In the genomic region with DNA sequence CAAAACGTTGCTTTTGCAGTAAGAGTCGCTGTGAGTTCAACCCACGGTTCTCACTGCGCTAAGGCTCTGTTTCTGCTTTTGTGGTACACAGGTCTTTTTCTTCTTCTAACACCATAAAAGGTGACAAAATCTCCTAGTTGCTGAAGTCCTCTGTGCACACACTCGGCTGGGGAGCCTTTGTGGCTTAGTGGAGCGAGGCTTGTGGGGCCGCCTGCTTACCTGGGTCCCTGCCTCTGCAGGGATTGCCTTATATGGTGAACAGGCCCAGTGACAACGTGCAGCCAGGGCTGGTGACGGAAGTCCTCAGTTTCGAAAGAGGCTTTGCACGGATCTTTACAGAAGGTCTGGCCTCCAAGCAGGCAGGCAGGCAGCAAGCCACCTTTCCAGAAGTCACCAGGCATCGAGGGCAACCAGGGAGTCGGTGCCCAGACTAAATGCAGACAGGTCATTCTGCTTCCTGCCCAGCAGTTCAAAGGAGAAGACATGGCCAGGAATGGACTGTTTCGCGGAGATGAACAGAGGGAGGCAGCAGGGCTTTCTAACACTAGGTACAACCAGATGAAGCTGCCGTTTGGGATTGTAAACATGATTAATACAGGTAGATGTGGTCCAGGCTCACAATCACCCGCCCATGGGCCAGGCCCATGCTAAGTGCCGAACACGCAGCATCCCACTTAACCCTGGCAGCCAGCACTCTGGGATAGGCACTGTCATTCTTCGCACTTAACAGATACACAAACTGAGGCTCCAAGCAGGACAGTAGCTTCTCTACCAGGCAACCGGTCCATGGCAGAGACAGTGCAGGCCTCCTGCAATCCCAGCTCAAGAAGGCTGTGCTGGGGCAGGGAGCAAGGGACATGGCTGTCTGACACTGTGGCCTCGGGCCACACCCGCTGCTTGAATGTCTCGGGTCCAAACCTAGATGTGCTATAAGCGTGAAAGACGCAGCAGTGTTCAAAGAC, we compare ENCODE assay signal across 1 cellular context.
TF ChIP-seq lines count a peak whose summit lies in the region.

No MANE protein-coding gene starts in this region.

TF ChIP-seq in HepG2, 621 proteins besides CTCF, POLR2A, EP300 and RAD21 (continued from another document and continues in another):
- TF ChIP-seq ZNF607 (CRISPR knock-in tag; IDR thresholded peaks at IDR 0.05; ENCODE audit: borderline replicate concordance) (peak; percentile 26), SPEN (CRISPR knock-in tag; IDR thresholded peaks at IDR 0.05; ENCODE audit: low read depth) (peak; percentile 51), ZNF788 (CRISPR knock-in tag; IDR thresholded peaks at IDR 0.05; ENCODE audit: borderline replicate concordance) (peak; percentile 66), IRF2 (CRISPR knock-in tag; IDR thresholded peaks at IDR 0.05) (0 out of 2 replicates have a peak, but pooled peaks have one; percentile 21), ZNF841 (CRISPR knock-in tag; IDR thresholded peaks at IDR 0.05; ENCODE audit: borderline replicate concordance) (no peak), ZSCAN9 (CRISPR knock-in tag; IDR thresholded peaks at IDR 0.05; ENCODE audit: borderline replicate concordance) (0 out of 2 replicates have a peak, but pooled peaks have one; percentile 21), GABPA (IDR thresholded peaks at IDR 0.05; ENCODE audit: low read depth, low read length) (no peak), GABPA (CRISPR knock-in tag; IDR thresholded peaks at IDR 0.05; ENCODE audit: low read depth) (peak; percentile 30; the same call in 1 of the 2 replicates), ZNF552 (CRISPR knock-in tag; IDR thresholded peaks at IDR 0.05; ENCODE audit: borderline replicate concordance) (no peak), ZNF274 (CRISPR knock-in tag; IDR thresholded peaks at IDR 0.05) (peak; percentile 59; the same call in 1 of the 2 replicates), ZNF761 (CRISPR knock-in tag; conservative IDR thresholded peaks at IDR 0.05) (no peak), KAT8 (CRISPR knock-in tag; IDR thresholded peaks at IDR 0.05) (0 out of 2 replicates have a peak, but pooled peaks have one; percentile 24), ZBTB42 (CRISPR knock-in tag; IDR thresholded peaks at IDR 0.05) (no peak), ZNF251 (CRISPR knock-in tag; IDR thresholded peaks at IDR 0.05) (no peak), BRD4 (CRISPR knock-in tag; IDR thresholded peaks at IDR 0.05) (no peak), ZNF234 (CRISPR knock-in tag; conservative IDR thresholded peaks at IDR 0.05) (no peak), MAF1 (CRISPR knock-in tag; IDR thresholded peaks at IDR 0.05; ENCODE audit: borderline replicate concordance) (no peak), ZNF160 (CRISPR knock-in tag; IDR thresholded peaks at IDR 0.05) (no peak), ARNTL (CRISPR knock-in tag; IDR thresholded peaks at IDR 0.05) (peak; percentile 43; the same call in 1 of the 2 replicates)
- TF ChIP-seq, protein P1, sequence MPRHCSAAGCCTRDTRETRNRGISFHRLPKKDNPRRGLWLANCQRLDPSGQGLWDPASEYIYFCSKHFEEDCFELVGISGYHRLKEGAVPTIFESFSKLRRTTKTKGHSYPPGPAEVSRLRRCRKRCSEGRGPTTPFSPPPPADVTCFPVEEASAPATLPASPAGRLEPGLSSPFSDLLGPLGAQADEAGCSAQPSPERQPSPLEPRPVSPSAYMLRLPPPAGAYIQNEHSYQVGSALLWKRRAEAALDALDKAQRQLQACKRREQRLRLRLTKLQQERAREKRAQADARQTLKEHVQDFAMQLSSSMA (CRISPR knock-in tag; IDR thresholded peaks at IDR 0.05), result peak; percentile 79; the same call in 1 of the 2 replicates
- TF ChIP-seq, protein P2, sequence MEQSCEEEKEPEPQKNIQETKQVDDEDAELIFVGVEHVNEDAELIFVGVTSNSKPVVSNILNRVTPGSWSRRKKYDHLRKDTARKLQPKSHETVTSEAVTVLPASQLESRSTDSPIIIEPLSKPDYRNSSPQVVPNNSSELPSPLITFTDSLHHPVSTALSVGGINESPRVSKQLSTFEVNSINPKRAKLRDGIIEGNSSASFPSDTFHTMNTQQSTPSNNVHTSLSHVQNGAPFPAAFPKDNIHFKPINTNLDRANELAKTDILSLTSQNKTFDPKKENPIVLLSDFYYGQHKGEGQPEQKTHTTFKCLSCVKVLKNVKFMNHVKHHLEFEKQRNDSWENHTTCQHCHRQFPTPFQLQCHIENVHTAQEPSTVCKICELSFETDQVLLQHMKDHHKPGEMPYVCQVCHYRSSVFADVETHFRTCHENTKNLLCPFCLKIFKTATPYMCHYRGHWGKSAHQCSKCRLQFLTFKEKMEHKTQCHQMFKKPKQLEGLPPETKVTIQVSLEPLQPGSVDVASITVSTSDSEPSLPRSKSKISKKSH (CRISPR knock-in tag; IDR thresholded peaks at IDR 0.05; ENCODE audit: borderline replicate concordance), result no peak
- TF ChIP-seq, protein P3, sequence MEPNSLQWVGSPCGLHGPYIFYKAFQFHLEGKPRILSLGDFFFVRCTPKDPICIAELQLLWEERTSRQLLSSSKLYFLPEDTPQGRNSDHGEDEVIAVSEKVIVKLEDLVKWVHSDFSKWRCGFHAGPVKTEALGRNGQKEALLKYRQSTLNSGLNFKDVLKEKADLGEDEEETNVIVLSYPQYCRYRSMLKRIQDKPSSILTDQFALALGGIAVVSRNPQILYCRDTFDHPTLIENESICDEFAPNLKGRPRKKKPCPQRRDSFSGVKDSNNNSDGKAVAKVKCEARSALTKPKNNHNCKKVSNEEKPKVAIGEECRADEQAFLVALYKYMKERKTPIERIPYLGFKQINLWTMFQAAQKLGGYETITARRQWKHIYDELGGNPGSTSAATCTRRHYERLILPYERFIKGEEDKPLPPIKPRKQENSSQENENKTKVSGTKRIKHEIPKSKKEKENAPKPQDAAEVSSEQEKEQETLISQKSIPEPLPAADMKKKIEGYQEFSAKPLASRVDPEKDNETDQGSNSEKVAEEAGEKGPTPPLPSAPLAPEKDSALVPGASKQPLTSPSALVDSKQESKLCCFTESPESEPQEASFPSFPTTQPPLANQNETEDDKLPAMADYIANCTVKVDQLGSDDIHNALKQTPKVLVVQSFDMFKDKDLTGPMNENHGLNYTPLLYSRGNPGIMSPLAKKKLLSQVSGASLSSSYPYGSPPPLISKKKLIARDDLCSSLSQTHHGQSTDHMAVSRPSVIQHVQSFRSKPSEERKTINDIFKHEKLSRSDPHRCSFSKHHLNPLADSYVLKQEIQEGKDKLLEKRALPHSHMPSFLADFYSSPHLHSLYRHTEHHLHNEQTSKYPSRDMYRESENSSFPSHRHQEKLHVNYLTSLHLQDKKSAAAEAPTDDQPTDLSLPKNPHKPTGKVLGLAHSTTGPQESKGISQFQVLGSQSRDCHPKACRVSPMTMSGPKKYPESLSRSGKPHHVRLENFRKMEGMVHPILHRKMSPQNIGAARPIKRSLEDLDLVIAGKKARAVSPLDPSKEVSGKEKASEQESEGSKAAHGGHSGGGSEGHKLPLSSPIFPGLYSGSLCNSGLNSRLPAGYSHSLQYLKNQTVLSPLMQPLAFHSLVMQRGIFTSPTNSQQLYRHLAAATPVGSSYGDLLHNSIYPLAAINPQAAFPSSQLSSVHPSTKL (CRISPR knock-in tag; IDR thresholded peaks at IDR 0.05), result 0 out of 2 replicates have a peak, but pooled peaks have one; percentile 13
- TF ChIP-seq, protein P4, sequence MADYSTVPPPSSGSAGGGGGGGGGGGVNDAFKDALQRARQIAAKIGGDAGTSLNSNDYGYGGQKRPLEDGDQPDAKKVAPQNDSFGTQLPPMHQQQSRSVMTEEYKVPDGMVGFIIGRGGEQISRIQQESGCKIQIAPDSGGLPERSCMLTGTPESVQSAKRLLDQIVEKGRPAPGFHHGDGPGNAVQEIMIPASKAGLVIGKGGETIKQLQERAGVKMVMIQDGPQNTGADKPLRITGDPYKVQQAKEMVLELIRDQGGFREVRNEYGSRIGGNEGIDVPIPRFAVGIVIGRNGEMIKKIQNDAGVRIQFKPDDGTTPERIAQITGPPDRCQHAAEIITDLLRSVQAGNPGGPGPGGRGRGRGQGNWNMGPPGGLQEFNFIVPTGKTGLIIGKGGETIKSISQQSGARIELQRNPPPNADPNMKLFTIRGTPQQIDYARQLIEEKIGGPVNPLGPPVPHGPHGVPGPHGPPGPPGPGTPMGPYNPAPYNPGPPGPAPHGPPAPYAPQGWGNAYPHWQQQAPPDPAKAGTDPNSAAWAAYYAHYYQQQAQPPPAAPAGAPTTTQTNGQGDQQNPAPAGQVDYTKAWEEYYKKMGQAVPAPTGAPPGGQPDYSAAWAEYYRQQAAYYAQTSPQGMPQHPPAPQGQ (CRISPR knock-in tag; IDR thresholded peaks at IDR 0.05; ENCODE audit: borderline replicate concordance), result no peak
- TF ChIP-seq, protein P5, sequence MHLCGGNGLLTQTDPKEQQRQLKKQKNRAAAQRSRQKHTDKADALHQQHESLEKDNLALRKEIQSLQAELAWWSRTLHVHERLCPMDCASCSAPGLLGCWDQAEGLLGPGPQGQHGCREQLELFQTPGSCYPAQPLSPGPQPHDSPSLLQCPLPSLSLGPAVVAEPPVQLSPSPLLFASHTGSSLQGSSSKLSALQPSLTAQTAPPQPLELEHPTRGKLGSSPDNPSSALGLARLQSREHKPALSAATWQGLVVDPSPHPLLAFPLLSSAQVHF (CRISPR knock-in tag; IDR thresholded peaks at IDR 0.05), result no peak
- TF ChIP-seq, protein P6, sequence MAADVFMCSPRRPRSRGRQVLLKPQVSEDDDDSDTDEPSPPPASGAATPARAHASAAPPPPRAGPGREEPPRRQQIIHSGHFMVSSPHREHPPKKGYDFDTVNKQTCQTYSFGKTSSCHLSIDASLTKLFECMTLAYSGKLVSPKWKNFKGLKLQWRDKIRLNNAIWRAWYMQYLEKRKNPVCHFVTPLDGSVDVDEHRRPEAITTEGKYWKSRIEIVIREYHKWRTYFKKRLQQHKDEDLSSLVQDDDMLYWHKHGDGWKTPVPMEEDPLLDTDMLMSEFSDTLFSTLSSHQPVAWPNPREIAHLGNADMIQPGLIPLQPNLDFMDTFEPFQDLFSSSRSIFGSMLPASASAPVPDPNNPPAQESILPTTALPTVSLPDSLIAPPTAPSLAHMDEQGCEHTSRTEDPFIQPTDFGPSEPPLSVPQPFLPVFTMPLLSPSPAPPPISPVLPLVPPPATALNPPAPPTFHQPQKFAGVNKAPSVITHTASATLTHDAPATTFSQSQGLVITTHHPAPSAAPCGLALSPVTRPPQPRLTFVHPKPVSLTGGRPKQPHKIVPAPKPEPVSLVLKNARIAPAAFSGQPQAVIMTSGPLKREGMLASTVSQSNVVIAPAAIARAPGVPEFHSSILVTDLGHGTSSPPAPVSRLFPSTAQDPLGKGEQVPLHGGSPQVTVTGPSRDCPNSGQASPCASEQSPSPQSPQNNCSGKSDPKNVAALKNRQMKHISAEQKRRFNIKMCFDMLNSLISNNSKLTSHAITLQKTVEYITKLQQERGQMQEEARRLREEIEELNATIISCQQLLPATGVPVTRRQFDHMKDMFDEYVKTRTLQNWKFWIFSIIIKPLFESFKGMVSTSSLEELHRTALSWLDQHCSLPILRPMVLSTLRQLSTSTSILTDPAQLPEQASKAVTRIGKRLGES (CRISPR knock-in tag; IDR thresholded peaks at IDR 0.05; ENCODE audit: borderline replicate concordance), result no peak
- TF ChIP-seq, protein P7, sequence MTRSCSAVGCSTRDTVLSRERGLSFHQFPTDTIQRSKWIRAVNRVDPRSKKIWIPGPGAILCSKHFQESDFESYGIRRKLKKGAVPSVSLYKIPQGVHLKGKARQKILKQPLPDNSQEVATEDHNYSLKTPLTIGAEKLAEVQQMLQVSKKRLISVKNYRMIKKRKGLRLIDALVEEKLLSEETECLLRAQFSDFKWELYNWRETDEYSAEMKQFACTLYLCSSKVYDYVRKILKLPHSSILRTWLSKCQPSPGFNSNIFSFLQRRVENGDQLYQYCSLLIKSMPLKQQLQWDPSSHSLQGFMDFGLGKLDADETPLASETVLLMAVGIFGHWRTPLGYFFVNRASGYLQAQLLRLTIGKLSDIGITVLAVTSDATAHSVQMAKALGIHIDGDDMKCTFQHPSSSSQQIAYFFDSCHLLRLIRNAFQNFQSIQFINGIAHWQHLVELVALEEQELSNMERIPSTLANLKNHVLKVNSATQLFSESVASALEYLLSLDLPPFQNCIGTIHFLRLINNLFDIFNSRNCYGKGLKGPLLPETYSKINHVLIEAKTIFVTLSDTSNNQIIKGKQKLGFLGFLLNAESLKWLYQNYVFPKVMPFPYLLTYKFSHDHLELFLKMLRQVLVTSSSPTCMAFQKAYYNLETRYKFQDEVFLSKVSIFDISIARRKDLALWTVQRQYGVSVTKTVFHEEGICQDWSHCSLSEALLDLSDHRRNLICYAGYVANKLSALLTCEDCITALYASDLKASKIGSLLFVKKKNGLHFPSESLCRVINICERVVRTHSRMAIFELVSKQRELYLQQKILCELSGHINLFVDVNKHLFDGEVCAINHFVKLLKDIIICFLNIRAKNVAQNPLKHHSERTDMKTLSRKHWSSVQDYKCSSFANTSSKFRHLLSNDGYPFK (CRISPR knock-in tag; IDR thresholded peaks at IDR 0.05; ENCODE audit: borderline replicate concordance), result peak; percentile 56; the same call in 1 of the 2 replicates
- TF ChIP-seq, protein P8, sequence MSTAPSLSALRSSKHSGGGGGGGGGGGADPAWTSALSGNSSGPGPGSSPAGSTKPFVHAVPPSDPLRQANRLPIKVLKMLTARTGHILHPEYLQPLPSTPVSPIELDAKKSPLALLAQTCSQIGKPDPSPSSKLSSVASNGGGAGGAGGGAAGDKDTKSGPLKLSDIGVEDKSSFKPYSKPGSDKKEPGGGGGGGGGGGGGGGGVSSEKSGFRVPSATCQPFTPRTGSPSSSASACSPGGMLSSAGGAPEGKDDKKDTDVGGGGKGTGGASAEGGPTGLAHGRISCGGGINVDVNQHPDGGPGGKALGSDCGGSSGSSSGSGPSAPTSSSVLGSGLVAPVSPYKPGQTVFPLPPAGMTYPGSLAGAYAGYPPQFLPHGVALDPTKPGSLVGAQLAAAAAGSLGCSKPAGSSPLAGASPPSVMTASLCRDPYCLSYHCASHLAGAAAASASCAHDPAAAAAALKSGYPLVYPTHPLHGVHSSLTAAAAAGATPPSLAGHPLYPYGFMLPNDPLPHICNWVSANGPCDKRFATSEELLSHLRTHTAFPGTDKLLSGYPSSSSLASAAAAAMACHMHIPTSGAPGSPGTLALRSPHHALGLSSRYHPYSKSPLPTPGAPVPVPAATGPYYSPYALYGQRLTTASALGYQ (CRISPR knock-in tag; IDR thresholded peaks at IDR 0.05), result no peak
- TF ChIP-seq, protein P9, sequence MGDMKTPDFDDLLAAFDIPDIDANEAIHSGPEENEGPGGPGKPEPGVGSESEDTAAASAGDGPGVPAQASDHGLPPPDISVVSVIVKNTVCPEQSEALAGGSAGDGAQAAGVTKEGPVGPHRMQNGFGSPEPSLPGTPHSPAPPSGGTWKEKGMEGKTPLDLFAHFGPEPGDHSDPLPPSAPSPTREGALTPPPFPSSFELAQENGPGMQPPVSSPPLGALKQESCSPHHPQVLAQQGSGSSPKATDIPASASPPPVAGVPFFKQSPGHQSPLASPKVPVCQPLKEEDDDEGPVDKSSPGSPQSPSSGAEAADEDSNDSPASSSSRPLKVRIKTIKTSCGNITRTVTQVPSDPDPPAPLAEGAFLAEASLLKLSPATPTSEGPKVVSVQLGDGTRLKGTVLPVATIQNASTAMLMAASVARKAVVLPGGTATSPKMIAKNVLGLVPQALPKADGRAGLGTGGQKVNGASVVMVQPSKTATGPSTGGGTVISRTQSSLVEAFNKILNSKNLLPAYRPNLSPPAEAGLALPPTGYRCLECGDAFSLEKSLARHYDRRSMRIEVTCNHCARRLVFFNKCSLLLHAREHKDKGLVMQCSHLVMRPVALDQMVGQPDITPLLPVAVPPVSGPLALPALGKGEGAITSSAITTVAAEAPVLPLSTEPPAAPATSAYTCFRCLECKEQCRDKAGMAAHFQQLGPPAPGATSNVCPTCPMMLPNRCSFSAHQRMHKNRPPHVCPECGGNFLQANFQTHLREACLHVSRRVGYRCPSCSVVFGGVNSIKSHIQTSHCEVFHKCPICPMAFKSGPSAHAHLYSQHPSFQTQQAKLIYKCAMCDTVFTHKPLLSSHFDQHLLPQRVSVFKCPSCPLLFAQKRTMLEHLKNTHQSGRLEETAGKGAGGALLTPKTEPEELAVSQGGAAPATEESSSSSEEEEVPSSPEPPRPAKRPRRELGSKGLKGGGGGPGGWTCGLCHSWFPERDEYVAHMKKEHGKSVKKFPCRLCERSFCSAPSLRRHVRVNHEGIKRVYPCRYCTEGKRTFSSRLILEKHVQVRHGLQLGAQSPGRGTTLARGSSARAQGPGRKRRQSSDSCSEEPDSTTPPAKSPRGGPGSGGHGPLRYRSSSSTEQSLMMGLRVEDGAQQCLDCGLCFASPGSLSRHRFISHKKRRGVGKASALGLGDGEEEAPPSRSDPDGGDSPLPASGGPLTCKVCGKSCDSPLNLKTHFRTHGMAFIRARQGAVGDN (CRISPR knock-in tag; IDR thresholded peaks at IDR 0.05), result peak; percentile 96
